ENCODE assay signal across 1 cellular context in genomic region chr16:89822188-89823086, GRCh38.
TF ChIP-seq lines count a peak whose summit lies in the region.

No MANE protein-coding gene starts in this region.

TF ChIP-seq in HepG2, 621 proteins besides CTCF, POLR2A, EP300 and RAD21 (continued from another document and continues in another):
- TF ChIP-seq ZNF407 (CRISPR knock-in tag; IDR thresholded peaks at IDR 0.05; ENCODE audit: not compliant biosample characterization) (peak; percentile 34), ZNF616 (CRISPR knock-in tag; IDR thresholded peaks at IDR 0.05; ENCODE audit: low read depth) (0 out of 2 replicates have a peak, but pooled peaks have one; percentile 39), ZNF256 (CRISPR knock-in tag; conservative IDR thresholded peaks at IDR 0.05) (peak; percentile 48), CEBPB (IDR thresholded peaks at IDR 0.05; ENCODE audit: borderline replicate concordance, low read depth, low read length) (no peak), ZFAT (CRISPR knock-in tag; conservative IDR thresholded peaks at IDR 0.05) (0 out of 2 replicates have a peak, but pooled peaks have one; percentile 64), XRCC5 (optimal IDR thresholded peaks at IDR 0.05; ENCODE audit: low read length) (peak; percentile 81), ZBTB25 (CRISPR knock-in tag; IDR thresholded peaks at IDR 0.05) (no peak; the same call in none of the 2 replicates), ZUFSP (CRISPR knock-in tag; IDR thresholded peaks at IDR 0.05; ENCODE audit: borderline replicate concordance) (no peak), ZBTB2 (CRISPR knock-in tag; IDR thresholded peaks at IDR 0.05; ENCODE audit: low read depth) (no peak), ZSCAN9 (CRISPR knock-in tag; IDR thresholded peaks at IDR 0.05; ENCODE audit: borderline replicate concordance) (peak; percentile 96), ZFP36L2 (CRISPR knock-in tag; IDR thresholded peaks at IDR 0.05) (0 out of 2 replicates have a peak, but pooled peaks have one; percentile 36), ZNF709 (CRISPR knock-in tag; IDR thresholded peaks at IDR 0.05) (peak; percentile 84; the same call in 1 of the 2 replicates), ZBTB38 (CRISPR knock-in tag; IDR thresholded peaks at IDR 0.05) (peak; percentile 92), THAP9 (CRISPR knock-in tag; IDR thresholded peaks at IDR 0.05; ENCODE audit: borderline replicate concordance) (peak; percentile 69; the same call in 1 of the 2 replicates), ZNF10 (CRISPR knock-in tag; IDR thresholded peaks at IDR 0.05; ENCODE audit: borderline replicate concordance, low read depth) (peak; percentile 26; the same call in 1 of the 2 replicates), ZMYM2 (CRISPR knock-in tag; IDR thresholded peaks at IDR 0.05) (peak; percentile 77), SNAPC4 (CRISPR knock-in tag; IDR thresholded peaks at IDR 0.05) (peak; percentile 55; the same call in 1 of the 2 replicates), JARID2 (CRISPR knock-in tag; IDR thresholded peaks at IDR 0.05; ENCODE audit: insufficient replicate concordance) (peak; percentile 24), SIX1 (CRISPR knock-in tag; IDR thresholded peaks at IDR 0.05; ENCODE audit: borderline replicate concordance) (peak; percentile 98), CENPT (CRISPR knock-in tag; IDR thresholded peaks at IDR 0.05; ENCODE audit: low read depth) (peak; percentile 84), ATF1 (CRISPR knock-in tag; IDR thresholded peaks at IDR 0.05) (peak; percentile 46), DNMT1 (CRISPR knock-in tag; IDR thresholded peaks at IDR 0.05) (no peak; the same call in none of the 2 replicates), TOPORS (CRISPR knock-in tag; IDR thresholded peaks at IDR 0.05) (peak; percentile 97), ZKSCAN5 (CRISPR knock-in tag; IDR thresholded peaks at IDR 0.05) (no peak), BRF2 (CRISPR knock-in tag; IDR thresholded peaks at IDR 0.05) (peak; percentile 98), STAT5B (CRISPR knock-in tag; IDR thresholded peaks at IDR 0.05) (0 out of 2 replicates have a peak, but pooled peaks have one; percentile 64), MAF1 (CRISPR knock-in tag; IDR thresholded peaks at IDR 0.05; ENCODE audit: borderline replicate concordance) (no peak), ZNF362 (CRISPR knock-in tag; IDR thresholded peaks at IDR 0.05; ENCODE audit: borderline replicate concordance) (no peak; the same call in 1 of the 2 replicates)
